Comparison of ENCODE assay signal across 15 cellular contexts in the genomic region with DNA sequence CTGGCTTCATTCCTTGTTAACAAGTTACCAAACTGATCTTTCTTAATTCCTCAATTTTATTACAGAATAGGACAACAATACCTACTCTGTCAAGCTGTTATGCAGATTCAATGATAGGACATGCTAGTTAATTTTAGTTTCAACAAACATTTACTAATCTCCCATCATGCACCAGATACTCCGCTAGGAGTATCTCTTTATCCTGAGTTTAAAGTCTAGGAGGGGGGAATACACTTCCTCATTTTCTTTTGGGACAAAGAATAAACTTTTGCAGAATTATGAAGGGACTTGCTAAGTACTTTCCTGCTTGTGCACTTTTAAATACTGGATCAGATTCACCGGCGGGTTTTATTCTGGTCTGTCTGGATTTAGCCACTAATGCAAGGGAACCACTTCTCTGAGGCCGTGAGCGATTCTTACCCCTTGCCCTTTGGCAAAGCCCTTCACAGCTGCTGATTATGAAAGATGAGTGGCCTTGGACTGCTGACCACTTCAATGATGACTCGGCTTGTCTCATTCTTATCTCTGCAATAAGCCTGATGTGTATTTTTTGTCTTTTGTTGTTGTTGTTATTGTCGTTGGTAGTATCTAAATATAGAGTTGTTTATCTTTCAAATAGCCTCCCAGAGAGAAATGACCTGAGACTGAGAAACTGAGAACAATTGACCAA.
DNase-seq lines count a peak whose midpoint lies in the region; ATAC-seq and TF ChIP-seq lines count a peak whose summit lies in the region.
"Had no signal": no experiment of that assay in that cellular context is flagged by ENCODE, and none has a peak within 500 bp of the region (broad histone marks: within the 10 kb centered on the region; RNA-seq: fewer than 3 reads in every experiment).

No MANE protein-coding gene starts in this region.

- DNase-seq in H9 (no peak), OCI-M1 (lab: John Stamatoyannopoulos, UW) (peak; percentile 32), fibroblast of villous mesenchyme (ENCODE audit: low read depth) (peak; percentile 4), osteoblast (ENCODE audit: insufficient read length, low spot score, missing footprints) (peak; percentile 55), COLO829 (ENCODE audit: low spot score) (no peak), hepatocyte (ENCODE audit: low spot score) (no peak)
- DNase-seq: COR-L47, H7, NCI-H1048, NCI-H1436 treated with DMSO at 0.1 percent for 48 hours, NCI-H2029 treated with DMSO at 0.1 percent for 48 hours, NCI-H748 treated with DMSO at 0.1 percent for 48 hours, PC-9 had no signal

- H2BK5ac ChIP-seq in H9 (ENCODE audit: insufficient read length, low read length), result peak overlapping the region; percentile 60

- no peak overlapping the region for H3K18ac ChIP-seq in H9 (ENCODE audit: insufficient read length, low read depth, low read length)

- H3K27me3 Mint-ChIP-seq in H9 (ENCODE audit: low read depth), result peaks cover 1% of the 10 kb centered on the region; the same call in 1 of the 2 replicates

- H3K9ac ChIP-seq in H9 (ENCODE audit: extremely low read depth, insufficient read length, low read length), result no peak overlapping the region

- H2BK20ac ChIP-seq in H9 (ENCODE audit: low read depth, low read length, poor library complexity, severe bottlenecking), result no peak overlapping the region

- no peak overlapping the region for H4K5ac ChIP-seq in H9 (ENCODE audit: insufficient read length, low read depth, low read length)

- no peaks in the 10 kb centered on the region for H3K27me3 ChIP-seq in H9 (ENCODE audit: insufficient read depth, low read length)
- peaks cover 6% of the 10 kb centered on the region for H3K27me3 ChIP-seq in osteoblast (ENCODE audit: insufficient read depth, low read length)
- H3K27me3 ChIP-seq in hepatocyte, result no peaks in the 10 kb centered on the region

- no peak overlapping the region for H4K91ac ChIP-seq in H9 (ENCODE audit: insufficient read length, low read depth, low read length)

- no peak overlapping the region for H4K8ac ChIP-seq in H9 (replicated peaks; ENCODE audit: insufficient read length, low read depth, low read length)

- H3K36me3 ChIP-seq in osteoblast (ENCODE audit: insufficient read depth, low read length) (no peaks in the 10 kb centered on the region), hepatocyte (replicated peaks; ENCODE audit: insufficient read depth, low read depth) (no peaks in the 10 kb centered on the region)

- H3K79me1 ChIP-seq in H9 (ENCODE audit: insufficient read depth, low read depth, low read length, poor library complexity, severe bottlenecking), result no peaks in the 10 kb centered on the region

- H2AFZ ChIP-seq in H9 (ENCODE audit: low read length), result no peak overlapping the region
- H2AFZ ChIP-seq in osteoblast (ENCODE audit: low read length), result no peak overlapping the region
- no peak overlapping the region for H2AFZ ChIP-seq in hepatocyte
- H2AFZ ChIP-seq: PC-9 had no signal

- no peaks in the 10 kb centered on the region for H3K9me3 Mint-ChIP-seq in H9

- H3K4me3 ChIP-seq in fibroblast of villous mesenchyme (ENCODE audit: low read depth, low read length) (no peak overlapping the region), osteoblast (ENCODE audit: insufficient read depth, low read length) (no peak overlapping the region), hepatocyte (no peak overlapping the region)
- H3K4me3 ChIP-seq: PC-9 had no signal

- H3K36me3 Mint-ChIP-seq in H9 (ENCODE audit: insufficient read depth in 1 of 3, low read depth in 3 of 3), result no peaks in the 10 kb centered on the region

- H3K9me3 ChIP-seq in H9 (ENCODE audit: control insufficient read depth, low read depth, low read length) (no peaks in the 10 kb centered on the region), osteoblast (ENCODE audit: low read depth, low read length) (no peaks in the 10 kb centered on the region), hepatocyte (ENCODE audit: low read depth) (no peaks in the 10 kb centered on the region)

- H3K27ac ChIP-seq in H9 (ENCODE audit: insufficient read length, low read depth, low read length) (no peak overlapping the region), osteoblast (ENCODE audit: low read depth, low read length) (no peak overlapping the region), hepatocyte (no peak overlapping the region)
- H3K27ac ChIP-seq: C4-2B, PC-9 had no signal

- H2BK120ac ChIP-seq in H9 (ENCODE audit: low read depth, low read length, poor library complexity, severe bottlenecking), result no peak overlapping the region

- H3K14ac ChIP-seq in H9 (ENCODE audit: insufficient read depth, low read length), result no peak overlapping the region

- H4K20me1 ChIP-seq in H9 (ENCODE audit: control insufficient read depth, insufficient read depth, insufficient read length), result no peaks in the 10 kb centered on the region
- H4K20me1 ChIP-seq in osteoblast (ENCODE audit: insufficient read depth, low read length), result no peaks in the 10 kb centered on the region
- H4K20me1 ChIP-seq in hepatocyte (ENCODE audit: insufficient read depth, poor library complexity, severe bottlenecking), result no peaks in the 10 kb centered on the region

- H3K23ac ChIP-seq in H9 (ENCODE audit: insufficient read length, low read depth, low read length), result no peak overlapping the region

- no peak overlapping the region for H3K56ac ChIP-seq in H9 (ENCODE audit: insufficient read length, low read depth, low read length)

- no peaks in the 10 kb centered on the region for H3K23me2 ChIP-seq in H9 (ENCODE audit: insufficient read length, low read depth, low read length, poor library complexity, severe bottlenecking)

- no peaks in the 10 kb centered on the region; the same call in 1 of the 2 replicates for H3K4me1 ChIP-seq in H9 (ENCODE audit: insufficient read depth, low read length)
- H3K4me1 ChIP-seq in osteoblast (ENCODE audit: insufficient read depth, low read length), result no peaks in the 10 kb centered on the region
- H3K4me1 ChIP-seq in hepatocyte (ENCODE audit: insufficient read depth), result no peaks in the 10 kb centered on the region

- ATAC-seq in HG03095 (IDR thresholded peaks at IDR 0.05; ENCODE audit: unreplicated experiment), result no peak

- H3K4ac ChIP-seq in H9 (ENCODE audit: low read depth, low read length), result no peak overlapping the region

- no peaks in the 10 kb centered on the region for H3K79me2 ChIP-seq in H9 (ENCODE audit: insufficient read depth, low read length)
- H3K79me2 ChIP-seq in osteoblast (ENCODE audit: insufficient read depth, low read length), result no peaks in the 10 kb centered on the region
- H3K79me2 ChIP-seq in hepatocyte, result no peaks in the 10 kb centered on the region

- no peaks in the 10 kb centered on the region for H3K9me2 ChIP-seq in hepatocyte (replicated peaks; ENCODE audit: insufficient read depth)

- no peak for TF ChIP-seq CTCF in H9 (conservative IDR thresholded peaks at IDR 0.05)
- TF ChIP-seq CTCF in fibroblast of villous mesenchyme (IDR thresholded peaks at IDR 0.05; ENCODE audit: insufficient read depth, low read depth, low read length), result no peak
- TF ChIP-seq CTCF in osteoblast (IDR thresholded peaks at IDR 0.05; ENCODE audit: extremely low read depth, low read depth, low read length), result no peak
- TF ChIP-seq CTCF in hepatocyte (IDR thresholded peaks at IDR 0.05; ENCODE audit: poor library complexity), result no peak

- no peak overlapping the region for H2BK12ac ChIP-seq in H9 (ENCODE audit: insufficient read length, low read depth, low read length)

- no peak overlapping the region for H3K4me3 Mint-ChIP-seq in H9

- no peak overlapping the region for H2BK15ac ChIP-seq in H9 (ENCODE audit: low read depth, low read length)

- peaks cover 0 to 3% of the 10 kb centered on the region in 2 experiments; a peak in 2 of 4 replicates for H3K4me1 Mint-ChIP-seq in H9

- H3T11ph ChIP-seq in H9 (ENCODE audit: low read length), result no peak overlapping the region

- H3K4me2 ChIP-seq in H9 (ENCODE audit: insufficient read depth, insufficient read length, low read length), result no peak overlapping the region
- H3K4me2 ChIP-seq in osteoblast (ENCODE audit: insufficient read depth, low read length), result no peak overlapping the region
- H3K4me2 ChIP-seq in hepatocyte, result no peak overlapping the region
- H3K4me2 ChIP-seq: PC-9 had no signal

- no peak overlapping the region for H3K27ac Mint-ChIP-seq in H9

- H2AK5ac ChIP-seq in H9 (ENCODE audit: insufficient read length, low read length), result no peak overlapping the region

- WGBS in H9 (ENCODE audit: extremely low coverage, insufficient read length, low lambda C conversion rate), result no CpG with 5 or more reads among the region's 7 CpGs
- WGBS in hepatocyte (ENCODE audit: low lambda C conversion rate, missing lambda C conversion rate), result 75% methylated on average over 7 of the region's 7 CpGs

Comparison
In these comparisons a context has a peak if more than half of its experiments do, and no peak if none do; other contexts are left out.
1. DNase-seq: peak in OCI-M1 (single experiment), fibroblast of villous mesenchyme (single experiment) and osteoblast (single experiment); none in H9 (single experiment), COLO829 (single experiment) and hepatocyte (single experiment).